In genomic region chrX:118495958-118496762, GRCh38 we compare ENCODE assay signal across 1 cellular context.
TF ChIP-seq lines count a peak whose summit lies in the region.

No MANE protein-coding gene starts in this region.

TF ChIP-seq in IMR-90, 13 proteins besides CTCF, POLR2A, EP300 and RAD21 (continued from another document):
- TF ChIP-seq ELK1 (IDR thresholded peaks at IDR 0.05; ENCODE audit: borderline replicate concordance, low read depth, low read length), result no peak
- TF ChIP-seq BHLHE40 (IDR thresholded peaks at IDR 0.05; ENCODE audit: low read depth, low read length), result no peak
- no peak for TF ChIP-seq MAFK (IDR thresholded peaks at IDR 0.05; ENCODE audit: low read depth, low read length)
- TF ChIP-seq RCOR1 (IDR thresholded peaks at IDR 0.05; ENCODE audit: insufficient replicate concordance, low read length), result no peak
- TF ChIP-seq NFE2L2 (IDR thresholded peaks at IDR 0.05; ENCODE audit: low read depth, low read length), result no peak
- TF ChIP-seq CEBPB (IDR thresholded peaks at IDR 0.05; ENCODE audit: low read depth, low read length), result no peak
- no peak for TF ChIP-seq RFX5 (IDR thresholded peaks at IDR 0.05; ENCODE audit: low read depth, low read length)
